In genomic region chr5:106376522-106376921, GRCh38 we compare ENCODE assay signal across 1 cellular context.
TF ChIP-seq lines count a peak whose summit lies in the region.

No MANE protein-coding gene starts in this region.

TF ChIP-seq in SK-N-SH, 30 proteins besides CTCF, POLR2A, EP300 and RAD21 (continued from another document):
- TF ChIP-seq REST (IDR thresholded peaks at IDR 0.05; ENCODE audit: low read depth, low read length) (no peak), MXI1 (IDR thresholded peaks at IDR 0.05; ENCODE audit: low read depth, low read length) (no peak), POLR2AphosphoS5 (IDR thresholded peaks at IDR 0.05; ENCODE audit: low read depth, low read length) (peak; percentile 76; the same call in 1 of the 2 replicates), MEF2A (IDR thresholded peaks at IDR 0.05; ENCODE audit: borderline replicate concordance, low read depth) (peak; percentile 43; the same call in 1 of the 2 replicates), PBX3 (IDR thresholded peaks at IDR 0.05) (peak; percentile 86), EZH2phosphoT487 (IDR thresholded peaks at IDR 0.05; ENCODE audit: borderline replicate concordance, low read depth) (no peak), SIN3A (IDR thresholded peaks at IDR 0.05; ENCODE audit: borderline replicate concordance, low read depth, low read length) (no peak), JUND (IDR thresholded peaks at IDR 0.05) (peak; percentile 87), TEAD4 (IDR thresholded peaks at IDR 0.05; ENCODE audit: borderline replicate concordance, insufficient read depth) (peak; percentile 84), FOXM1 (IDR thresholded peaks at IDR 0.05; ENCODE audit: low read depth) (peak; percentile 72), NFIC (IDR thresholded peaks at IDR 0.05; ENCODE audit: borderline replicate concordance) (peak; percentile 62)
